ENCODE assay signal across 8 cellular contexts in the genomic region with DNA sequence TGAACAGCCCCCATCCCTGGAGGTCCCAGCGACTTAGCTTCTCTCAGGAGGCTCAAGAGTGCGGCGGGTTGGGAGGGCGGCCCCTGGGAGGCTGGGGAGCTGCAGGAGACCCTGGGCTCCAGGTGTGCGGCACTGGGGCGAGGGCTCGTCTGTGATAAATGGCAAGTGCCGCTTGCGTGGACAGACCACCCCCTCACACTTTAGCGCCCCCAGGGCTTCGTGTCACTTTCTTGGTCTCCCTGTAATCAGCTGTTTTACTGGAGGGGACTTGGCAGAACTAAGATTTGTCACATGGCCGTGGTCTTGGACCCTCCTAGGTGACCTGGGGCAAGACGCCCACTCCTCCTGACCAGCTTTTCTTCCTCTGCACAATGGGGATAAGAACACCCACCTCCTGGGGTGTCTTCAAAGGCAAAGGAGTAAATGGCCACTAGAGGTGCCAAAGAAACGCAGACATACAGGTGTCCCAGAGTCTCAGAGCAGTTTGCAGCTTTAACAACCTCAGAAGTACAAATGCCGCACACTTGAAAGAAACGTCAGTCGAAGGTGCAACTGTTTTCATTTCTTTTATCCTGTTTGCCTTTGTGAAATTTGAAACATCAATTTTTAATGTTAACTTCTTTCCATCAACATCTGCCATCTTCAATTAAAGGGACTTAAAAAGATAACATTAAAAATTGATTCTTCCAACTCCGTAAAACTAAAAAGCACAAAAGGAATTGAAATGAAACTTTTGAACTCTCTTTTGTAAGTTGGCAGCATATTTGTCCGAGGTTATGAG. TPM values are rescaled to one million over a fixed set of nuclear protein-coding genes. Genes with fewer than 3 reads are reported as not detected.
A peak's percentile ranks its signal among the peaks of the same experiment; 100 is the strongest.
DNase-seq lines count a peak whose midpoint lies in the region; ATAC-seq lines count a peak whose summit lies in the region.

No MANE protein-coding gene starts in this region.

- no peaks in the 10 kb centered on the region for H3K36me3 Mint-ChIP-seq in activated T-helper 2 cell treated with anti-CD3 and anti-CD28 coated beads, Interferon-gamma antibody, Interleukin-2, Interleukin-4, amounts not matched to agents 10 μg/mL and 5 μg/mL and 100 μg/mL, durations not matched to agents 14 hours and 24 hours and 36 hours (ENCODE audit: low read depth)
- no peaks in the 10 kb centered on the region for H3K36me3 Mint-ChIP-seq in stimulated activated effector memory CD8-positive, alpha-beta T cell treated with anti-CD3 and anti-CD28 coated beads, Interleukin-12 subunit alpha, Interleukin-12 subunit beta, amount 100 ng/mL, for 72 hours

- peaks cover 10% of the 10 kb centered on the region for H3K27me3 Mint-ChIP-seq in activated T-helper 2 cell treated with anti-CD3 and anti-CD28 coated beads, Interferon-gamma antibody, Interleukin-2, Interleukin-4, amounts not matched to agents 10 μg/mL and 5 μg/mL and 100 μg/mL, durations not matched to agents 14 hours and 24 hours and 36 hours (ENCODE audit: low read depth)

- no peaks in the 10 kb centered on the region for H3K9me3 ChIP-seq in iPS-20b (ENCODE audit: insufficient read depth, low read depth, low read length)

- H3K36me3 ChIP-seq in iPS-20b (ENCODE audit: insufficient read depth, low read depth, low read length), result no peaks in the 10 kb centered on the region

- H3K4me3 ChIP-seq in iPS-20b (ENCODE audit: low read length), result peak overlapping the region; percentile 70

- H3K27ac ChIP-seq in iPS-20b (ENCODE audit: low read length), result no peak overlapping the region

- DNase-seq in Right ventricle myocardium superior (peak; percentile 43), cardiac septum (ENCODE audit: low spot score) (no peak), M059J (ENCODE audit: low read depth) (peak; percentile 76), NCI-H774 (lab: John Stamatoyannopoulos, UW) (no peak)
- no peak for DNase-seq in activated T-helper 2 cell treated with anti-CD3 and anti-CD28 coated beads, Interferon-gamma antibody, Interleukin-2, Interleukin-4, amounts not matched to agents 10 μg/mL and 5 μg/mL and 100 μg/mL, durations not matched to agents 14 hours and 24 hours and 36 hours (ENCODE audit: low spot score)
- DNase-seq in stimulated activated effector memory CD8-positive, alpha-beta T cell treated with anti-CD3 and anti-CD28 coated beads, Interleukin-12 subunit alpha, Interleukin-12 subunit beta, amount 100 ng/mL, for 72 hours (ENCODE audit: low spot score in 2 of 2), result no peak

- H3K9ac ChIP-seq in iPS-20b (ENCODE audit: low read depth, low read length), result no peak overlapping the region

- H3K4me3 Mint-ChIP-seq in activated T-helper 2 cell treated with anti-CD3 and anti-CD28 coated beads, Interferon-gamma antibody, Interleukin-2, Interleukin-4, amounts not matched to agents 10 μg/mL and 5 μg/mL and 100 μg/mL, durations not matched to agents 14 hours and 24 hours and 36 hours (ENCODE audit: low read depth), result peak overlapping the region; percentile 73
- H3K4me3 Mint-ChIP-seq in stimulated activated effector memory CD8-positive, alpha-beta T cell treated with anti-CD3 and anti-CD28 coated beads, Interleukin-12 subunit alpha, Interleukin-12 subunit beta, amount 100 ng/mL, for 72 hours, result peak overlapping the region; percentile 55

- peaks cover 6% of the 10 kb centered on the region for H3K9me3 Mint-ChIP-seq in activated T-helper 2 cell treated with anti-CD3 and anti-CD28 coated beads, Interferon-gamma antibody, Interleukin-2, Interleukin-4, amounts not matched to agents 10 μg/mL and 5 μg/mL and 100 μg/mL, durations not matched to agents 14 hours and 24 hours and 36 hours
- no peaks in the 10 kb centered on the region for H3K9me3 Mint-ChIP-seq in stimulated activated effector memory CD8-positive, alpha-beta T cell treated with anti-CD3 and anti-CD28 coated beads, Interleukin-12 subunit alpha, Interleukin-12 subunit beta, amount 100 ng/mL, for 72 hours

- intact Hi-C loops in Right ventricle myocardium superior (cut with DNase I) (no loop called here), cardiac septum (cut with DNase I) (loop anchor here (1.0 to 10.0 kb wide), 3 partner anchors 41 to 129 kb away; no protein-coding TSS in a partner anchor)
- intact Hi-C loops in activated T-helper 2 cell treated with anti-CD3 and anti-CD28 coated beads, Interferon-gamma antibody, Interleukin-2, Interleukin-4, amounts not matched to agents 10 μg/mL and 5 μg/mL and 100 μg/mL, durations not matched to agents 14 hours and 24 hours and 36 hours (cut with micrococcal nuclease), result loop anchor here (2.0 kb wide), 1 partner anchor 55 kb away; the partner anchor contains the start of gene MLYCD

- H3K4me1 Mint-ChIP-seq in activated T-helper 2 cell treated with anti-CD3 and anti-CD28 coated beads, Interferon-gamma antibody, Interleukin-2, Interleukin-4, amounts not matched to agents 10 μg/mL and 5 μg/mL and 100 μg/mL, durations not matched to agents 14 hours and 24 hours and 36 hours (ENCODE audit: low read depth), result peaks cover 11% of the 10 kb centered on the region
- H3K4me1 Mint-ChIP-seq in stimulated activated effector memory CD8-positive, alpha-beta T cell treated with anti-CD3 and anti-CD28 coated beads, Interleukin-12 subunit alpha, Interleukin-12 subunit beta, amount 100 ng/mL, for 72 hours, result no peaks in the 10 kb centered on the region

- peaks cover 5% of the 10 kb centered on the region; the same call in 1 of the 2 replicates for H3K4me1 ChIP-seq in iPS-20b (ENCODE audit: insufficient read depth, low read length)

- H3K27me3 ChIP-seq in iPS-20b (ENCODE audit: insufficient read depth, low read length), result no peaks in the 10 kb centered on the region; the same call in 1 of the 2 replicates

- ATAC-seq in Right ventricle myocardium superior (ENCODE audit: poor library complexity) (no peak), GM21576 (IDR thresholded peaks at IDR 0.05; ENCODE audit: unreplicated experiment) (no peak)
- no peak for ATAC-seq in stimulated activated effector memory CD8-positive, alpha-beta T cell treated with anti-CD3 and anti-CD28 coated beads, Interleukin-12 subunit alpha, Interleukin-12 subunit beta, amount 100 ng/mL, for 72 hours

- H3K27ac Mint-ChIP-seq in activated T-helper 2 cell treated with anti-CD3 and anti-CD28 coated beads, Interferon-gamma antibody, Interleukin-2, Interleukin-4, amounts not matched to agents 10 μg/mL and 5 μg/mL and 100 μg/mL, durations not matched to agents 14 hours and 24 hours and 36 hours, result no peak overlapping the region
- H3K27ac Mint-ChIP-seq in stimulated activated effector memory CD8-positive, alpha-beta T cell treated with anti-CD3 and anti-CD28 coated beads, Interleukin-12 subunit alpha, Interleukin-12 subunit beta, amount 100 ng/mL, for 72 hours, result peak overlapping the region; percentile 37

RNA-seq across cellular contexts. Expression of gene OSGIN1, which starts 0.9 kb away (rescaled TPM):
- total RNA-seq in Right ventricle myocardium superior (7.2 TPM), cardiac septum (12.6 TPM)
- total RNA-seq in M059J (2014; rRNA removed; shearing (Covaris generic)), result 3.6 and 4.0 TPM in 2 replicates
- total RNA-seq in activated T-helper 2 cell treated with anti-CD3 and anti-CD28 coated beads, Interferon-gamma antibody, Interleukin-2, Interleukin-4, amounts not matched to agents 10 μg/mL and 5 μg/mL and 100 μg/mL, durations not matched to agents 14 hours and 24 hours and 36 hours, result 1.4 and 2.1 TPM in 2 replicates

RNA-seq across cellular contexts. Expression of gene NECAB2, which starts 14.1 kb away (rescaled TPM):
- total RNA-seq in Right ventricle myocardium superior, result 0.46 TPM
- total RNA-seq in cardiac septum, result 2.5 TPM
- not detected in 2 replicates for total RNA-seq in M059J (2014; rRNA removed; shearing (Covaris generic))
- total RNA-seq in activated T-helper 2 cell treated with anti-CD3 and anti-CD28 coated beads, Interferon-gamma antibody, Interleukin-2, Interleukin-4, amounts not matched to agents 10 μg/mL and 5 μg/mL and 100 μg/mL, durations not matched to agents 14 hours and 24 hours and 36 hours, result 0.11 TPM in 1 of 2 replicates, not detected in the other

RNA-seq across cellular contexts. Expression of gene MLYCD, which starts 55.1 kb away (rescaled TPM):
- 49.3 TPM for total RNA-seq in Right ventricle myocardium superior
- total RNA-seq in cardiac septum, result 20.1 TPM
- total RNA-seq in M059J (2014; rRNA removed; shearing (Covaris generic)), result 1.2 and 2.0 TPM in 2 replicates
- 6.1 TPM in 2 replicates for total RNA-seq in activated T-helper 2 cell treated with anti-CD3 and anti-CD28 coated beads, Interferon-gamma antibody, Interleukin-2, Interleukin-4, amounts not matched to agents 10 μg/mL and 5 μg/mL and 100 μg/mL, durations not matched to agents 14 hours and 24 hours and 36 hours

Comparison
In these comparisons a context has a peak if more than half of its experiments do, and no peak if none do; other contexts are left out.
1. DNase-seq: peak in Right ventricle myocardium superior (single experiment) and M059J (single experiment); none in cardiac septum (single experiment), activated T-helper 2 cell treated with anti-CD3 and anti-CD28 coated beads, Interferon-gamma antibody, Interleukin-2, Interleukin-4, amounts not matched to agents 10 μg/mL and 5 μg/mL and 100 μg/mL, durations not matched to agents 14 hours and 24 hours and 36 hours (single experiment), stimulated activated effector memory CD8-positive, alpha-beta T cell treated with anti-CD3 and anti-CD28 coated beads, Interleukin-12 subunit alpha, Interleukin-12 subunit beta, amount 100 ng/mL, for 72 hours (0 of 2) and NCI-H774 (single experiment).